ENCODE assay signal across 14 cellular contexts in genomic region chr10:98795467-98795866, GRCh38.
A peak's percentile ranks its signal among the peaks of the same experiment; 100 is the strongest.
DNase-seq lines count a peak whose midpoint lies in the region; ATAC-seq, FAIRE-seq and TF ChIP-seq lines count a peak whose summit lies in the region.
"Had no signal": no experiment of that assay in that cellular context is flagged by ENCODE, and none has a peak within 500 bp of the region (broad histone marks: within the 10 kb centered on the region; RNA-seq: fewer than 3 reads in every experiment).

No MANE protein-coding gene starts in this region.

- H3K79me1 ChIP-seq in IMR-90 (ENCODE audit: low read depth in 1 of 2, low read length in 2 of 2): no peaks in the 10 kb centered on the region

- no peak overlapping the region for H3K18ac ChIP-seq in IMR-90 (ENCODE audit: low read depth, low read length)

- no peaks in the 10 kb centered on the region for H3K9me1 ChIP-seq in IMR-90 (ENCODE audit: insufficient read depth, low read length)

- no peak overlapping the region for H3K23ac ChIP-seq in IMR-90 (ENCODE audit: low read depth, low read length)

- H3K27ac ChIP-seq in IMR-90 (ENCODE audit: insufficient read depth, low read length) (no peak overlapping the region), pancreas (no peak overlapping the region), aorta (ENCODE audit: low read depth in 1 of 2, low read length in 2 of 2) (no peak overlapping the region)
- H3K27ac ChIP-seq: BLaER1 treated with 17β-estradiol and CSF1 and Interleukin-3, amounts not matched to agents 10 nM and 100 nM; GM23248 had no signal

- no peak overlapping the region for H2BK15ac ChIP-seq in IMR-90 (ENCODE audit: low read depth, low read length)

- no peak overlapping the region for H2BK5ac ChIP-seq in IMR-90 (ENCODE audit: low read depth, low read length, poor library complexity, severe bottlenecking)

- no peak overlapping the region for H2BK20ac ChIP-seq in IMR-90 (ENCODE audit: low read depth, low read length)

- peak overlapping the region; percentile 28 for H2AK9ac ChIP-seq in IMR-90 (replicated peaks; ENCODE audit: low read depth, low read length, poor library complexity)

- no TSS peak for BruUV-seq in IMR-90 (replicated peaks; lab: Mats Ljungman, UMichigan)

- intact Hi-C loops in IMR-90 (cut with micrococcal nuclease) (no loop called here), left colon (cut with DNase I, micrococcal nuclease) (no loop called here), pancreas (cut with DNase I) (no loop called here), aorta (cut with DNase I) (loop anchor here in 1 of 2 donors (10.0 kb wide), 1 partner anchor 449 kb away; no protein-coding TSS in a partner anchor)

- 100% methylated on average over 1 of the region's 2 CpGs; no CpG with 5 or more reads in 1 of the 2 experiments for WGBS in IMR-90 (ENCODE audit: extremely low coverage in 2 of 2, insufficient read length in 1 of 2), 2 experiments
- 37 to 42% methylated on average over 2 of the region's 2 CpGs for WGBS in pancreas, 2 donors
- 92 to 94% methylated on average over 2 of the region's 2 CpGs for WGBS in aorta, 2 donors

- DNase-seq in IMR-90 (no peak), left colon (peak in 1 of 2 donors; percentile 40), pancreas (peak in 5 of 6 donors; percentile 24 to 61 (median 40)), aorta (no peak), OCI-M2 (lab: John Stamatoyannopoulos, UW; ENCODE audit: unreplicated experiment) (no peak)
- no peak for DNase-seq in activated naive CD4-positive, alpha-beta T cell (lab: John Stamatoyannopoulos, UW)
- no peak for DNase-seq in activated CD8-positive, alpha-beta memory T cell treated with anti-CD3 and anti-CD28 coated beads, Interleukin-2, amount 50 U/mL, for 4 hours
- DNase-seq: ACHN; CD4-positive, CD25-positive, alpha-beta regulatory T cell; DMS53; GF-D8; GM23248; H7 had no signal

- no peak for TF ChIP-seq POLR2A in IMR-90 (IDR thresholded peaks at IDR 0.05; ENCODE audit: low read depth, low read length)

- H3K4me3 ChIP-seq in IMR-90 (ENCODE audit: insufficient read depth, low read depth, low read length) (no peak overlapping the region), pancreas (no peak overlapping the region), aorta (ENCODE audit: low read length in 2 of 2) (no peak overlapping the region)
- H3K4me3 ChIP-seq: BLaER1 treated with 17β-estradiol and CSF1 and Interleukin-3, amounts not matched to agents 10 nM and 100 nM; GM23248 had no signal

- FAIRE-seq in pancreas (lab: Jason Lieb, UNC): no peak

- CTCF ChIA-PET in IMR-90 (lab: Yijun Ruan, JAX): no interaction called here

- H4K20me1 ChIP-seq in IMR-90 (ENCODE audit: insufficient read depth, low read length): no peaks in the 10 kb centered on the region
- H4K20me1 ChIP-seq: BLaER1 treated with 17β-estradiol and CSF1 and Interleukin-3, amounts not matched to agents 10 nM and 100 nM had no signal

- H3K9me3 ChIP-seq in IMR-90 (ENCODE audit: control insufficient read depth, insufficient read depth, low read length): no peaks in the 10 kb centered on the region
- no peaks in the 10 kb centered on the region for H3K9me3 ChIP-seq in pancreas
- no peaks in the 10 kb centered on the region for H3K9me3 ChIP-seq in aorta (ENCODE audit: control insufficient read depth, low read length)

- H3K27me3 ChIP-seq in IMR-90 (ENCODE audit: control insufficient read depth, insufficient read depth, low read length) (no peaks in the 10 kb centered on the region), pancreas (no peaks in the 10 kb centered on the region), aorta (ENCODE audit: control insufficient read depth in 1 of 2, insufficient read depth in 2 of 2, low read length in 1 of 2) (no peaks in the 10 kb centered on the region)
- H3K27me3 ChIP-seq: BLaER1 treated with 17β-estradiol and CSF1 and Interleukin-3, amounts not matched to agents 10 nM and 100 nM had no signal

- dilution Hi-C loops in IMR-90 (cut with HindIII; ENCODE audit: low sequenced_read_pairs, unreplicated experiment): no loop called here

- no peak overlapping the region for H4K91ac ChIP-seq in IMR-90 (ENCODE audit: insufficient read depth, low read depth, low read length)

- no peak overlapping the region for H4K8ac ChIP-seq in IMR-90 (ENCODE audit: low read depth in 2 of 2, low read length in 2 of 2)

- H3K4me2 ChIP-seq in IMR-90 (ENCODE audit: low read depth, low read length): no peak overlapping the region
- H3K4me2 ChIP-seq: BLaER1 treated with 17β-estradiol and CSF1 and Interleukin-3, amounts not matched to agents 10 nM and 100 nM had no signal

- no peak overlapping the region for H3K4ac ChIP-seq in IMR-90 (ENCODE audit: low read depth, low read length)

- no peak overlapping the region for H3K14ac ChIP-seq in IMR-90 (replicated peaks; ENCODE audit: low read depth, low read length)

- H2AK5ac ChIP-seq in IMR-90 (ENCODE audit: low read depth, low read length): no peak overlapping the region

- in situ Hi-C loops in IMR-90 (cut with MboI; ENCODE audit: low sequenced_read_pairs): no loop called here

- H3K36me3 ChIP-seq in IMR-90 (ENCODE audit: control insufficient read depth, insufficient read depth, low read length) (no peaks in the 10 kb centered on the region), pancreas (no peaks in the 10 kb centered on the region), aorta (ENCODE audit: control insufficient read depth in 1 of 2, insufficient read depth in 2 of 2, low read length in 1 of 2) (no peaks in the 10 kb centered on the region)
- H3K36me3 ChIP-seq: BLaER1 treated with 17β-estradiol and CSF1 and Interleukin-3, amounts not matched to agents 10 nM and 100 nM had no signal

- H2BK120ac ChIP-seq in IMR-90 (ENCODE audit: low read depth, low read length): no peak overlapping the region

- H3K56ac ChIP-seq in IMR-90 (ENCODE audit: extremely low read depth, insufficient read depth, low read length): no peak overlapping the region

- ATAC-seq in IMR-90 (ENCODE audit: low read depth) (no peak), left colon (peak; percentile 92), pancreas (peak; percentile 38 to 89 (median 72)), aorta (ENCODE audit: low FRiP score) (peak; percentile 41)

- POLR2A ChIA-PET in IMR-90 (lab: Charles Lee; ENCODE audit: unreplicated experiment): no interaction called here

- H4K5ac ChIP-seq in IMR-90 (ENCODE audit: low read depth, low read length): no peak overlapping the region

- no peak for TF ChIP-seq RAD21 in IMR-90 (IDR thresholded peaks at IDR 0.05; ENCODE audit: low read length)

- H3K4me1 ChIP-seq in IMR-90 (ENCODE audit: control insufficient read depth, insufficient read depth, low read length): no peaks in the 10 kb centered on the region
- no peaks in the 10 kb centered on the region for H3K4me1 ChIP-seq in pancreas
- no peaks in the 10 kb centered on the region for H3K4me1 ChIP-seq in aorta (ENCODE audit: control insufficient read depth in 1 of 2, insufficient read depth in 2 of 2, low read length in 2 of 2)
- H3K4me1 ChIP-seq: BLaER1 treated with 17β-estradiol and CSF1 and Interleukin-3, amounts not matched to agents 10 nM and 100 nM had no signal

- no peak for TF ChIP-seq CTCF in IMR-90 (conservative IDR thresholded peaks at IDR 0.05; ENCODE audit: low read depth, low read length)
- no peak for TF ChIP-seq CTCF in pancreas (IDR thresholded peaks at IDR 0.05)

- no peak overlapping the region for H3K9ac ChIP-seq in IMR-90 (ENCODE audit: low read depth, low read length)
- H3K9ac ChIP-seq: BLaER1 treated with 17β-estradiol and CSF1 and Interleukin-3, amounts not matched to agents 10 nM and 100 nM; GM23248 had no signal

- no peak overlapping the region for H2AFZ ChIP-seq in IMR-90 (replicated peaks; ENCODE audit: low read length, poor library complexity)
- H2AFZ ChIP-seq: GM23248 had no signal

TF ChIP-seq in IMR-90, 13 proteins besides CTCF, POLR2A, EP300 and RAD21:
- TF ChIP-seq FOS (IDR thresholded peaks at IDR 0.05; ENCODE audit: low read depth, low read length): no peak
TF ChIP-seq in IMR-90: peak in this region for 0.

Comparison
In these comparisons a context has a peak if more than half of its experiments do, and no peak if none do; other contexts are left out.
1. DNase-seq: peak in pancreas (5 of 6); none in IMR-90 (single experiment), aorta (0 of 2), activated naive CD4-positive, alpha-beta T cell (0 of 4), OCI-M2 (single experiment) and activated CD8-positive, alpha-beta memory T cell treated with anti-CD3 and anti-CD28 coated beads, Interleukin-2, amount 50 U/mL, for 4 hours (single experiment).